ENCODE assay signal across 23 cellular contexts in genomic region chr12:92051441-92051840, GRCh38.
DNase-seq lines count a peak whose midpoint lies in the region; ATAC-seq, FAIRE-seq and TF ChIP-seq lines count a peak whose summit lies in the region.
"Had no signal": no experiment of that assay in that cellular context is flagged by ENCODE, and none has a peak within 500 bp of the region (broad histone marks: within the 10 kb centered on the region; RNA-seq: fewer than 3 reads in every experiment).

No MANE protein-coding gene starts in this region.

- H3K36me3 ChIP-seq in bronchial epithelial cell (ENCODE audit: control insufficient read depth, insufficient read depth, low read length), result no peaks in the 10 kb centered on the region
- H3K36me3 ChIP-seq in uterus, result no peaks in the 10 kb centered on the region

- CTCF ChIA-PET in activated CD4-positive, alpha-beta T cell treated with anti-CD3 and anti-CD28 coated beads for 36 hours (lab: Charles Lee), result interaction anchor here (0.6 to 1.7 kb wide), 4 partner anchors 11 to 145 kb away, joined by 3 to 4 read pairs (median 3); no protein-coding TSS in a partner anchor

- DNase-seq in activated CD4-positive, alpha-beta T cell treated with anti-CD3 and anti-CD28 coated beads for 36 hours, result no peak
- no peak for DNase-seq in activated CD4-positive, alpha-beta T cell treated with anti-CD3 and anti-CD28 coated beads, Interleukin-2, amount 50 U/mL, for 4 hours
- no peak for DNase-seq in stimulated activated naive CD8-positive, alpha-beta T cell treated with anti-CD3 and anti-CD28 coated beads, Interleukin-15, Interleukin-2, amounts not matched to agents 100 U/mL and 50 U/mL, for 24 hours
- DNase-seq in bronchial epithelial cell (ENCODE audit: low read depth), result peak; percentile 81
- no peak for DNase-seq in uterus
- no peak for DNase-seq in mucosa of gallbladder (ENCODE audit: low spot score)
- DNase-seq: Calu3; DMS79 treated with DMSO at 0.1 percent for 48 hours; H9; MM.1S; NCI-H1105 treated with DMSO at 0.1 percent for 48 hours; NCI-H2029 treated with DMSO at 0.1 percent for 48 hours; NCI-H226; NCI-H526; NK-92 treated with Interleukin-12 subunit alpha and Interleukin-12 subunit beta, amount 100 ng/mL, for 24 hours; OCI-M1 had no signal

- H3K27ac ChIP-seq in uterus, result no peak overlapping the region
- H3K27ac ChIP-seq: C4-2B, KMS-11 had no signal

- TF ChIP-seq CTCF in bronchial epithelial cell (IDR thresholded peaks at IDR 0.05; ENCODE audit: insufficient read depth, low read length, severe bottlenecking), result no peak
- no peak for TF ChIP-seq CTCF in uterus (IDR thresholded peaks at IDR 0.05)

- no peak for FAIRE-seq in bronchial epithelial cell (lab: Jason Lieb, UNC)
- FAIRE-seq: A204.1, G401.6, GM12891 had no signal

- POLR2A ChIA-PET in activated CD4-positive, alpha-beta T cell treated with anti-CD3 and anti-CD28 coated beads for 36 hours (lab: Charles Lee), result no interaction called here

- intact Hi-C loops in activated CD4-positive, alpha-beta T cell treated with anti-CD3 and anti-CD28 coated beads for 36 hours (cut with DNase I, micrococcal nuclease), result no loop called here
- intact Hi-C loops in uterus (cut with DNase I; ENCODE audit: low total_unique reads), result no loop called here

- H3K9me3 ChIP-seq in uterus, result no peaks in the 10 kb centered on the region

- ATAC-seq in activated CD4-positive, alpha-beta T cell treated with anti-CD3 and anti-CD28 coated beads for 36 hours, result no peak
- ATAC-seq in stimulated activated naive CD8-positive, alpha-beta T cell treated with anti-CD3 and anti-CD28 coated beads, Interleukin-15, Interleukin-2, amounts not matched to agents 100 U/mL and 50 U/mL, for 24 hours, result no peak
- ATAC-seq in GM21515 (IDR thresholded peaks at IDR 0.05; ENCODE audit: unreplicated experiment), result no peak

- H3K36me3 Mint-ChIP-seq in activated CD4-positive, alpha-beta T cell treated with anti-CD3 and anti-CD28 coated beads for 36 hours (ENCODE audit: low read depth), result peaks cover 19% of the 10 kb centered on the region
- H3K36me3 Mint-ChIP-seq in stimulated activated naive CD8-positive, alpha-beta T cell treated with anti-CD3 and anti-CD28 coated beads, Interleukin-15, Interleukin-2, amounts not matched to agents 100 ng/mL and 50 ng/mL, for 24 hours (ENCODE audit: low read depth), result peaks cover 15% of the 10 kb centered on the region

- H3K4me3 ChIP-seq in bronchial epithelial cell (ENCODE audit: low read depth, low read length) (no peak overlapping the region), uterus (no peak overlapping the region)

- TF ChIP-seq POLR2A in uterus (IDR thresholded peaks at IDR 0.05), result no peak

- no peak overlapping the region for H3K4me3 Mint-ChIP-seq in activated CD4-positive, alpha-beta T cell treated with anti-CD3 and anti-CD28 coated beads for 36 hours
- no peak overlapping the region for H3K4me3 Mint-ChIP-seq in stimulated activated naive CD8-positive, alpha-beta T cell treated with anti-CD3 and anti-CD28 coated beads, Interleukin-15, Interleukin-2, amounts not matched to agents 100 ng/mL and 50 ng/mL, for 24 hours
- H3K4me3 Mint-ChIP-seq: H9 had no signal

- H3K9me3 Mint-ChIP-seq in activated CD4-positive, alpha-beta T cell treated with anti-CD3 and anti-CD28 coated beads for 36 hours (ENCODE audit: low read depth), result peaks cover 9% of the 10 kb centered on the region
- peaks cover 11% of the 10 kb centered on the region for H3K9me3 Mint-ChIP-seq in stimulated activated naive CD8-positive, alpha-beta T cell treated with anti-CD3 and anti-CD28 coated beads, Interleukin-15, Interleukin-2, amounts not matched to agents 100 ng/mL and 50 ng/mL, for 24 hours

- H3K4me1 ChIP-seq in uterus, result no peaks in the 10 kb centered on the region

- no peaks in the 10 kb centered on the region for H3K27me3 Mint-ChIP-seq in activated CD4-positive, alpha-beta T cell treated with anti-CD3 and anti-CD28 coated beads for 36 hours
- no peaks in the 10 kb centered on the region for H3K27me3 Mint-ChIP-seq in stimulated activated naive CD8-positive, alpha-beta T cell treated with anti-CD3 and anti-CD28 coated beads, Interleukin-15, Interleukin-2, amounts not matched to agents 100 ng/mL and 50 ng/mL, for 24 hours

- no peaks in the 10 kb centered on the region for H3K27me3 ChIP-seq in bronchial epithelial cell (ENCODE audit: control insufficient read depth, insufficient read depth, low read length)
- H3K27me3 ChIP-seq in uterus, result no peaks in the 10 kb centered on the region

- H3K4me1 Mint-ChIP-seq in activated CD4-positive, alpha-beta T cell treated with anti-CD3 and anti-CD28 coated beads for 36 hours, result peaks cover 72% of the 10 kb centered on the region
- peaks cover 74% of the 10 kb centered on the region for H3K4me1 Mint-ChIP-seq in stimulated activated naive CD8-positive, alpha-beta T cell treated with anti-CD3 and anti-CD28 coated beads, Interleukin-15, Interleukin-2, amounts not matched to agents 100 ng/mL and 50 ng/mL, for 24 hours (ENCODE audit: low read depth)

- H3K27ac Mint-ChIP-seq in activated CD4-positive, alpha-beta T cell treated with anti-CD3 and anti-CD28 coated beads for 36 hours, result peak overlapping the region; percentile 33
- peak overlapping the region; percentile 79 for H3K27ac Mint-ChIP-seq in stimulated activated naive CD8-positive, alpha-beta T cell treated with anti-CD3 and anti-CD28 coated beads, Interleukin-15, Interleukin-2, amounts not matched to agents 100 ng/mL and 50 ng/mL, for 24 hours
- H3K27ac Mint-ChIP-seq: H9 had no signal
